In genomic region chr15:43866636-43867035, GRCh38 we compare ENCODE assay signal across 6 cellular contexts. TPM values are rescaled to one million over a fixed set of nuclear protein-coding genes. Genes with fewer than 3 reads are reported as not detected.
DNase-seq lines count a peak whose midpoint lies in the region; ATAC-seq, FAIRE-seq and TF ChIP-seq lines count a peak whose summit lies in the region.
"Not testable (repeated sequence)": the region's sequence is repeated elsewhere in the genome, so short reads cannot be mapped to it uniquely, and the experiment has no call there.

No MANE protein-coding gene starts in this region.

- CTCF ChIA-PET in HCT116 (lab: Charles Lee); PC-9 (lab: Charles Lee); Panc1 (lab: Charles Lee); K562 (lab: Yijun Ruan, JAX; ENCODE audit: low intra/inter-chr PET ratio): not testable (repeated sequence)

- RAD21 ChIA-PET in HCT116 (lab: Charles Lee; ENCODE audit: low non-redundant PET in 1 of 2, low total read pairs in 2 of 2, uncharacterized antibody in 2 of 2, unreplicated experiment in 2 of 2), result not testable (repeated sequence)

- not testable (repeated sequence) for H3K9me2 ChIP-seq in HCT116 (ENCODE audit: insufficient read depth); PC-9 (ENCODE audit: insufficient read depth)

- H3K36me3 ChIP-seq in HCT116 (ENCODE audit: control insufficient read depth in 1 of 2, insufficient read depth in 2 of 2, low read length in 2 of 2), result peaks cover 11% of the 10 kb centered on the region in 2 experiments; a peak in 3 of 4 replicates
- H3K36me3 ChIP-seq in PC-9 (ENCODE audit: low read depth), result not testable (repeated sequence)
- H3K36me3 ChIP-seq in Panc1 (ENCODE audit: control insufficient read depth, insufficient read depth, low read length), result peaks cover 14% of the 10 kb centered on the region; the same call in 1 of the 2 replicates
- H3K36me3 ChIP-seq in K562 (ENCODE audit: control insufficient read depth, insufficient read depth, low read length), result peaks cover 67% of the 10 kb centered on the region

- not testable (repeated sequence) for TF ChIP-seq EP300 in K562 (IDR thresholded peaks at IDR 0.05; ENCODE audit: low read length)

- ATAC-seq in HCT116, Panc1, K562: not testable (repeated sequence)

- WGBS in K562 (ENCODE audit: insufficient coverage, low coverage, missing lambda C conversion rate), result 84% methylated on average over 8 of the region's 10 CpGs

- not testable (repeated sequence) for TF ChIP-seq RAD21 in HCT116 (IDR thresholded peaks at IDR 0.05; ENCODE audit: low read depth); K562 (CRISPR knock-in tag; conservative IDR thresholded peaks at IDR 0.05 in 1 of 2, IDR thresholded peaks at IDR 0.05 in 1 of 2)

- TF ChIP-seq CTCF in HCT116 (IDR thresholded peaks at IDR 0.05 in 2 of 3, conservative IDR thresholded peaks at IDR 0.05 in 1 of 3; ENCODE audit: borderline replicate concordance in 1 of 3, insufficient read depth in 1 of 3, low read depth in 2 of 3, low read length in 2 of 3); PC-9 (conservative IDR thresholded peaks at IDR 0.05); Panc1 (IDR thresholded peaks at IDR 0.05); K562 (IDR thresholded peaks at IDR 0.05 in 2 of 3, conservative IDR thresholded peaks at IDR 0.05 in 1 of 3; ENCODE audit: insufficient read depth in 2 of 3, low read depth in 1 of 3, low read length in 3 of 3): not testable (repeated sequence)

- POLR2A ChIA-PET in HCT116 (lab: Charles Lee); PC-9 (lab: Charles Lee; ENCODE audit: unreplicated experiment): not testable (repeated sequence)
- POLR2A ChIA-PET in Panc1 (lab: Charles Lee), result interaction anchor here (0.6 kb wide), 1 partner anchor 32 kb away, joined by 3 read pairs; no protein-coding TSS in a partner anchor
- POLR2A ChIA-PET in K562 (lab: Yijun Ruan, JAX), result interaction anchor here (1.3 kb wide), 1 partner anchor 13 kb away, joined by 3 read pairs; no protein-coding TSS in a partner anchor

- H3K27me3 ChIP-seq in HCT116 (ENCODE audit: insufficient read depth, low read length); PC-9 (ENCODE audit: insufficient read depth, low read depth); Panc1 (ENCODE audit: control insufficient read depth, insufficient read depth, low read length); K562 (ENCODE audit: control insufficient read depth in 2 of 2, insufficient read depth in 2 of 2, low read length in 2 of 2): not testable (repeated sequence)

- not testable (repeated sequence) for DNase-seq in HCT116 (ENCODE audit: low read depth, low spot score); PC-9; Panc1 (ENCODE audit: low read depth, low spot score); K562 (ENCODE audit: extremely low read depth in 1 of 4, low spot score in 3 of 4)
- DNase-seq in mesenteric fat pad (ENCODE audit: low spot score), result peak; percentile 74
- DNase-seq in posterior vena cava (ENCODE audit: low spot score), result peak; percentile 46

- not testable (repeated sequence) for H3K9ac ChIP-seq in HCT116 (ENCODE audit: low read length); K562 (ENCODE audit: insufficient read depth in 1 of 2, low read depth in 2 of 2, low read length in 2 of 2)

- TF ChIP-seq POLR2A in HCT116 (IDR thresholded peaks at IDR 0.05; ENCODE audit: borderline replicate concordance, extremely low read depth, insufficient read depth, insufficient read length); K562 (conservative IDR thresholded peaks at IDR 0.05): not testable (repeated sequence)

- not testable (repeated sequence) for H3F3A ChIP-seq in PC-9 (ENCODE audit: insufficient read depth, low read depth)

- not testable (repeated sequence) for FAIRE-seq in K562 (lab: Jason Lieb, UNC)

- not testable (repeated sequence) for H4K20me1 ChIP-seq in HCT116 (ENCODE audit: insufficient read depth); PC-9 (ENCODE audit: insufficient read depth); K562 (replicated peaks; ENCODE audit: control insufficient read depth, insufficient read depth, low read length)

- not testable (repeated sequence) for H3K4me2 ChIP-seq in HCT116 (ENCODE audit: low read length); PC-9; K562 (ENCODE audit: insufficient read depth, low read length)

- BruUV-seq in HCT116 (replicated peaks; lab: Mats Ljungman, UMichigan) (TSS peak; percentile 27), PC-9 (replicated peaks; lab: Mats Ljungman, UMichigan) (TSS peak; percentile 29), Panc1 (replicated peaks; lab: Mats Ljungman, UMichigan) (TSS peak; percentile 27), K562 (replicated peaks; lab: Mats Ljungman, UMichigan) (TSS peak; percentile 19)

- in situ Hi-C loops in Panc1 (cut with HindIII; ENCODE audit: low pct_unique_long_range_greater_than_20kb, low sequenced_read_pairs); K562 (cut with MboI): not testable (repeated sequence)

- H3K9me3 ChIP-seq in HCT116 (ENCODE audit: control insufficient read depth in 1 of 2, insufficient read depth in 1 of 2, low read depth in 1 of 2, low read length in 2 of 2); PC-9 (ENCODE audit: insufficient read depth, low read depth); Panc1 (ENCODE audit: control insufficient read depth, insufficient read depth, low read depth, low read length); K562 (replicated peaks; ENCODE audit: control insufficient read depth, insufficient read depth, low read depth, low read length): not testable (repeated sequence)

- H3K4me1 ChIP-seq in HCT116 (ENCODE audit: control insufficient read depth in 1 of 2, insufficient read depth in 2 of 2, low read length in 2 of 2); PC-9 (replicated peaks; ENCODE audit: insufficient read depth); Panc1 (ENCODE audit: control insufficient read depth, insufficient read depth, low read length); K562 (replicated peaks in 1 of 2; ENCODE audit: control insufficient read depth in 2 of 2, insufficient read depth in 2 of 2, low read length in 2 of 2): not testable (repeated sequence)

- not testable (repeated sequence) for H3K4me3 ChIP-seq in HCT116 (replicated peaks in 1 of 2; ENCODE audit: low read depth in 1 of 2, low read length in 2 of 2); PC-9; Panc1 (ENCODE audit: low read depth in 2 of 2, low read length in 2 of 2); K562

- intact Hi-C loops in HCT116 (cut with micrococcal nuclease); PC-9 (cut with micrococcal nuclease; ENCODE audit: unreplicated experiment); Panc1 (cut with micrococcal nuclease; ENCODE audit: unreplicated experiment); K562 (cut with micrococcal nuclease); posterior vena cava (cut with DNase I): not testable (repeated sequence)

- not testable (repeated sequence) for H3K27ac ChIP-seq in HCT116 (ENCODE audit: low read depth, low read length); PC-9; Panc1 (ENCODE audit: low read length); K562 (ENCODE audit: extremely low read depth, low read depth, low read length)

- not testable (repeated sequence) for H3K9me1 ChIP-seq in K562 (ENCODE audit: control insufficient read depth, insufficient read depth, low read length)

- H3K79me2 ChIP-seq in HCT116 (ENCODE audit: insufficient read depth, low read length); PC-9 (ENCODE audit: low read depth); K562 (ENCODE audit: control insufficient read depth, insufficient read depth, low read length): not testable (repeated sequence)

- not testable (repeated sequence) for H2AFZ ChIP-seq in HCT116 (ENCODE audit: low read depth, low read length, poor library complexity, severe bottlenecking); PC-9; K562 (ENCODE audit: low read depth, low read length)

RNA-seq across cellular contexts. Expression of gene WDR76, which starts 39.8 kb away (rescaled TPM):
- total RNA-seq in HCT116 (2021; ENCODE audit: unreplicated experiment) (33.0 TPM), PC-9 (2021) (15.7 and 27.2 TPM in 2 replicates), Panc1 (2021; ENCODE audit: unreplicated experiment) (40.0 TPM), K562 (2014; rRNA removed) (37.6 and 40.4 TPM in 2 replicates), K562 (2014; rRNA removed; fragmentation: Illumina TruSeq; extraction: Trizol) (69.5 and 85.1 TPM in 2 replicates), K562 (2015; rRNA removed; fragmentation: Illumina TruSeq; extraction: Trizol) (58.4 and 62.5 TPM in 2 replicates), K562 (2021) (43.7 and 46.3 TPM in 2 replicates), mesenteric fat pad (2.2 TPM), posterior vena cava (1 to 10 TPM; 3.9 to 6.2 TPM)
- 6.7 and 10.5 TPM in 2 replicates for polyA plus RNA-seq in HCT116 (2012)
- 11.6 TPM for polyA plus RNA-seq in Panc1 (2012; ENCODE audit: insufficient read length)
- 23.0 and 47.6 TPM in 2 replicates for total RNA-seq in K562 (2011; cell fraction: chromatin; rRNA removed; ENCODE audit: low replicate concordance)
- total RNA-seq in K562 (2011; cell fraction: nucleolus; rRNA removed), result 10.8 and 12.1 TPM in 2 replicates
- total RNA-seq in K562 (2011; cell fraction: nucleoplasm; rRNA removed), result 15.4 and 20.5 TPM in 2 replicates
- polyA plus RNA-seq in K562 (2011; rRNA removed) (22.8 and 31.8 TPM in 2 replicates), K562 (2014; fragmentation: Illumina TruSeq; extraction: Trizol) (47.7 and 58.6 TPM in 2 replicates), K562 (2014; fragmentation: Nextera tagmentation; extraction: Ambion mirVana) (10 to 100 TPM in 1 of 2 experiments, 1 to 10 TPM in 1; 9.8 to 22.8 TPM), K562 (2014; rRNA removed) (37.1 and 44.4 TPM in 2 replicates)
- 8.5 and 12.3 TPM in 2 replicates for polyA plus RNA-seq in K562 (2011; cell fraction: cytosol; rRNA removed)
- 9.7 and 10.2 TPM in 2 replicates for polyA plus RNA-seq in K562 (2011; cell fraction: nucleus; rRNA removed)
- 28.3 and 31.8 TPM in 2 replicates for polyA plus RNA-seq in K562 (2012)
- 40.4 and 43.0 TPM in 2 replicates for polyA minus RNA-seq in K562 (2011; rRNA and poly(A)+ RNA removed)
- polyA minus RNA-seq in K562 (2011; cell fraction: cytosol; rRNA and poly(A)+ RNA removed), result 16.2 and 21.7 TPM in 2 replicates
- polyA minus RNA-seq in K562 (2011; cell fraction: nucleus; rRNA and poly(A)+ RNA removed), result 7.1 and 11.0 TPM in 2 replicates

RNA-seq across cellular contexts. Expression of gene MFAP1, which starts 42.1 kb away (rescaled TPM):
- total RNA-seq in HCT116 (2021; ENCODE audit: unreplicated experiment) (32.7 TPM), PC-9 (2021) (22.3 and 26.3 TPM in 2 replicates), Panc1 (2021; ENCODE audit: unreplicated experiment) (29.7 TPM), K562 (2014; rRNA removed) (35.9 and 44.6 TPM in 2 replicates), K562 (2014; rRNA removed; fragmentation: Illumina TruSeq; extraction: Trizol) (64.1 and 72.5 TPM in 2 replicates), K562 (2015; rRNA removed; fragmentation: Illumina TruSeq; extraction: Trizol) (57.1 and 59.8 TPM in 2 replicates), K562 (2021) (34.3 and 37.1 TPM in 2 replicates), mesenteric fat pad (17.9 TPM), posterior vena cava (10 to 100 TPM; 16.6 to 17.7 TPM)
- polyA plus RNA-seq in HCT116 (2012), result 21.2 and 26.6 TPM in 2 replicates
- 29.2 TPM for polyA plus RNA-seq in Panc1 (2012; ENCODE audit: insufficient read length)
- 14.8 and 40.8 TPM in 2 replicates for total RNA-seq in K562 (2011; cell fraction: chromatin; rRNA removed; ENCODE audit: low replicate concordance)
- 11.4 and 14.7 TPM in 2 replicates for total RNA-seq in K562 (2011; cell fraction: nucleolus; rRNA removed)
- total RNA-seq in K562 (2011; cell fraction: nucleoplasm; rRNA removed), result 17.6 and 18.2 TPM in 2 replicates
- polyA plus RNA-seq in K562 (2011; rRNA removed) (25.1 and 37.4 TPM in 2 replicates), K562 (2014; fragmentation: Illumina TruSeq; extraction: Trizol) (57.8 and 62.8 TPM in 2 replicates), K562 (2014; fragmentation: Nextera tagmentation; extraction: Ambion mirVana) (10 to 100 TPM; 34.9 to 64.0 TPM), K562 (2014; rRNA removed) (38.9 and 48.2 TPM in 2 replicates)
- 15.0 and 21.6 TPM in 2 replicates for polyA plus RNA-seq in K562 (2011; cell fraction: cytosol; rRNA removed)
- 10.3 and 13.6 TPM in 2 replicates for polyA plus RNA-seq in K562 (2011; cell fraction: nucleus; rRNA removed)
- 29.5 and 44.8 TPM in 2 replicates for polyA plus RNA-seq in K562 (2012)
- 58.4 and 65.1 TPM in 2 replicates for polyA minus RNA-seq in K562 (2011; rRNA and poly(A)+ RNA removed)
- polyA minus RNA-seq in K562 (2011; cell fraction: cytosol; rRNA and poly(A)+ RNA removed), result 11.1 and 18.8 TPM in 2 replicates
- polyA minus RNA-seq in K562 (2011; cell fraction: nucleus; rRNA and poly(A)+ RNA removed), result 5.8 and 14.3 TPM in 2 replicates
